13 cellular contexts compared by ENCODE assay signal in the genomic region with DNA sequence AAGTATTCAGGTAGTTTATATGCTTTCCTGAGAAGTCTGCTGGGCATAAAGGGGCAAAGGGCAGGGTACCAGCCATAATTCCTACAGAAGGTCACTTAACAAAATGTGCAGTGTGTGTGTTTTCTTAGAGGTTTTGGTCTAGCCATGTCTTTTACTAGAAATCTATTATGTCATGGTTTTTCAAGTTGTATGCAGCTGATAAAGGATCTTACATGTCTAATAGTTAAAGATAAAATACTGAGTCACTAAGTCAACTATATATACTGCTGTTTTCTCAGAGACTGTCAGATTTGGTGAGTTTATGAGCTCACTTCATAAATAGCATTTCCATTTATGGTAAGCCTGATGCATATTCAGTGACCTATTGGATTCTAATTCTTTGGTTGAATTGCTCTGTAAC. TPM values are rescaled to one million over a fixed set of nuclear protein-coding genes. Genes with fewer than 3 reads are reported as not detected.
DNase-seq lines count a peak whose midpoint lies in the region; ATAC-seq, FAIRE-seq and TF ChIP-seq lines count a peak whose summit lies in the region.
"Had no signal": no experiment of that assay in that cellular context is flagged by ENCODE, and none has a peak within 500 bp of the region (broad histone marks: within the 10 kb centered on the region; RNA-seq: fewer than 3 reads in every experiment).

No MANE protein-coding gene starts in this region.

- no peak overlapping the region for H3K9ac ChIP-seq in kidney (ENCODE audit: low read length in 2 of 2)

- H3K4me2 ChIP-seq in OCI-LY7 (ENCODE audit: low read length) = no peak overlapping the region

- H3K36me3 Mint-ChIP-seq in stimulated activated naive CD8-positive, alpha-beta T cell treated with anti-CD3 and anti-CD28 coated beads, Interleukin-15, Interleukin-2, amounts not matched to agents 100 ng/mL and 50 ng/mL, for 24 hours (ENCODE audit: low read depth) = peaks cover 95% of the 10 kb centered on the region
- peaks cover 83% of the 10 kb centered on the region for H3K36me3 Mint-ChIP-seq in activated CD4-positive, alpha-beta memory T cell treated with anti-CD3 and anti-CD28 coated beads for 36 hours

- H3K4me3 Mint-ChIP-seq in stimulated activated naive CD8-positive, alpha-beta T cell treated with anti-CD3 and anti-CD28 coated beads, Interleukin-15, Interleukin-2, amounts not matched to agents 100 ng/mL and 50 ng/mL, for 24 hours = no peak overlapping the region
- H3K4me3 Mint-ChIP-seq in stimulated activated naive CD8-positive, alpha-beta T cell treated with anti-CD3 and anti-CD28 coated beads, Interleukin-15, amount 100 ng/mL, for 72 hours = no peak overlapping the region
- H3K4me3 Mint-ChIP-seq in activated CD4-positive, alpha-beta memory T cell treated with anti-CD3 and anti-CD28 coated beads for 36 hours = no peak overlapping the region

- no TSS peak for BruUV-seq in OCI-LY7 (replicated peaks; lab: Mats Ljungman, UMichigan)

- no peak overlapping the region for H3K27ac ChIP-seq in kidney (ENCODE audit: low read depth in 2 of 2, low read length in 2 of 2)
- H3K27ac ChIP-seq in tibial artery = no peak overlapping the region
- no peak overlapping the region for H3K27ac ChIP-seq in OCI-LY7 (ENCODE audit: low read depth, low read length, poor library complexity, severe bottlenecking)

- CTCF ChIA-PET in activated CD4-positive, alpha-beta memory T cell treated with anti-CD3 and anti-CD28 coated beads for 36 hours (lab: Charles Lee) = interaction anchor here (0.9 to 9.6 kb wide), 5 partner anchors 10 to 84 kb away, joined by 3 to 123 read pairs (median 6); no protein-coding TSS in a partner anchor
- CTCF ChIA-PET in OCI-LY7 (lab: Charles Lee; ENCODE audit: unreplicated experiment) = no interaction called here

- H3K9me3 Mint-ChIP-seq in stimulated activated naive CD8-positive, alpha-beta T cell treated with anti-CD3 and anti-CD28 coated beads, Interleukin-15, Interleukin-2, amounts not matched to agents 100 ng/mL and 50 ng/mL, for 24 hours = no peaks in the 10 kb centered on the region
- H3K9me3 Mint-ChIP-seq in stimulated activated naive CD8-positive, alpha-beta T cell treated with anti-CD3 and anti-CD28 coated beads, Interleukin-15, amount 100 ng/mL, for 72 hours = no peaks in the 10 kb centered on the region
- H3K9me3 Mint-ChIP-seq in activated CD4-positive, alpha-beta memory T cell treated with anti-CD3 and anti-CD28 coated beads for 36 hours = no peaks in the 10 kb centered on the region

- no peak for FAIRE-seq in kidney (lab: Jason Lieb, UNC)

- ATAC-seq in stimulated activated naive CD8-positive, alpha-beta T cell treated with anti-CD3 and anti-CD28 coated beads, Interleukin-15, amount 100 ng/mL, for 72 hours = no peak

- H3K27ac Mint-ChIP-seq in stimulated activated naive CD8-positive, alpha-beta T cell treated with anti-CD3 and anti-CD28 coated beads, Interleukin-15, Interleukin-2, amounts not matched to agents 100 ng/mL and 50 ng/mL, for 24 hours = peak overlapping the region; percentile 29
- no peak overlapping the region for H3K27ac Mint-ChIP-seq in stimulated activated naive CD8-positive, alpha-beta T cell treated with anti-CD3 and anti-CD28 coated beads, Interleukin-15, amount 100 ng/mL, for 72 hours
- H3K27ac Mint-ChIP-seq in activated CD4-positive, alpha-beta memory T cell treated with anti-CD3 and anti-CD28 coated beads for 36 hours = peak overlapping the region; percentile 24

- H3K79me2 ChIP-seq in OCI-LY7 (ENCODE audit: insufficient read depth, low read depth, low read length) = peaks cover 17% of the 10 kb centered on the region

- H3K4me1 Mint-ChIP-seq in stimulated activated naive CD8-positive, alpha-beta T cell treated with anti-CD3 and anti-CD28 coated beads, Interleukin-15, Interleukin-2, amounts not matched to agents 100 ng/mL and 50 ng/mL, for 24 hours (ENCODE audit: low read depth) = peaks cover 57% of the 10 kb centered on the region
- peaks cover 48% of the 10 kb centered on the region for H3K4me1 Mint-ChIP-seq in stimulated activated naive CD8-positive, alpha-beta T cell treated with anti-CD3 and anti-CD28 coated beads, Interleukin-15, amount 100 ng/mL, for 72 hours
- peaks cover 64% of the 10 kb centered on the region for H3K4me1 Mint-ChIP-seq in activated CD4-positive, alpha-beta memory T cell treated with anti-CD3 and anti-CD28 coated beads for 36 hours (ENCODE audit: low read depth)

- H4K20me1 ChIP-seq in OCI-LY7 (ENCODE audit: insufficient read depth, low read length) = peaks cover 5% of the 10 kb centered on the region; the same call in 1 of the 2 replicates

- no peaks in the 10 kb centered on the region for H3K27me3 Mint-ChIP-seq in stimulated activated naive CD8-positive, alpha-beta T cell treated with anti-CD3 and anti-CD28 coated beads, Interleukin-15, Interleukin-2, amounts not matched to agents 100 ng/mL and 50 ng/mL, for 24 hours
- no peaks in the 10 kb centered on the region for H3K27me3 Mint-ChIP-seq in stimulated activated naive CD8-positive, alpha-beta T cell treated with anti-CD3 and anti-CD28 coated beads, Interleukin-15, amount 100 ng/mL, for 72 hours
- no peaks in the 10 kb centered on the region for H3K27me3 Mint-ChIP-seq in activated CD4-positive, alpha-beta memory T cell treated with anti-CD3 and anti-CD28 coated beads for 36 hours

- H3K36me3 ChIP-seq in kidney (ENCODE audit: control insufficient read depth in 1 of 2, insufficient read depth in 2 of 2, low read length in 2 of 2) (peaks cover 31 to 51% of the 10 kb centered on the region in 2 donors), tibial artery (peaks cover 63 to 81% (median 69%) of the 10 kb centered on the region in 3 donors), OCI-LY7 (ENCODE audit: insufficient read depth, low read length) (peaks cover 99% of the 10 kb centered on the region)

- intact Hi-C loops in activated CD4-positive, alpha-beta memory T cell treated with anti-CD3 and anti-CD28 coated beads for 36 hours (cut with micrococcal nuclease) = no loop called here
- intact Hi-C loops in kidney (cut with DNase I) = no loop called here
- intact Hi-C loops in tibial artery (cut with DNase I; ENCODE audit: low total_unique reads) = no loop called here
- intact Hi-C loops in OCI-LY7 (cut with micrococcal nuclease; ENCODE audit: unreplicated experiment) = no loop called here

- H3K4me3 ChIP-seq in foreskin fibroblast (ENCODE audit: low read depth in 1 of 2, low read length in 2 of 2) (no peak overlapping the region), kidney (ENCODE audit: low read length in 2 of 2) (no peak overlapping the region), tibial artery (no peak overlapping the region), OCI-LY7 (ENCODE audit: low read depth, low read length, poor library complexity, severe bottlenecking) (no peak overlapping the region)

- no peak for DNase-seq in stimulated activated naive CD8-positive, alpha-beta T cell treated with anti-CD3 and anti-CD28 coated beads, Interleukin-15, amount 100 ng/mL, for 72 hours
- DNase-seq in activated CD4-positive, alpha-beta memory T cell treated with anti-CD3 and anti-CD28 coated beads for 36 hours = no peak
- peak; percentile 16 to 54 for DNase-seq in foreskin fibroblast
- DNase-seq in kidney = no peak
- DNase-seq in tibial artery = no peak
- DNase-seq in HPDE6-E6E7 (ENCODE audit: extremely low spot score) = no peak
- DNase-seq in OCI-LY7 (ENCODE audit: low spot score) = no peak
- DNase-seq: C1 segment of cervical spinal cord; central memory CD4-positive, alpha-beta T cell; KG1; NCI-H187; stimulated activated CD4-positive, alpha-beta T cell treated with anti-CD3 and anti-CD28 coated beads, Interleukin-4, amount 100 ng/mL, for 4 hours had no signal

- no peaks in the 10 kb centered on the region for H3K9me2 ChIP-seq in OCI-LY7 (ENCODE audit: insufficient read depth, low read length)

- no peaks in the 10 kb centered on the region for H3K27me3 ChIP-seq in tibial artery

- POLR2A ChIA-PET in activated CD4-positive, alpha-beta memory T cell treated with anti-CD3 and anti-CD28 coated beads for 36 hours (lab: Charles Lee) = interaction anchor here (0.6 to 1.8 kb wide), 2 partner anchors 11 to 51 kb away, joined by 3 to 4 read pairs; no protein-coding TSS in a partner anchor
- POLR2A ChIA-PET in OCI-LY7 (lab: Charles Lee) = interaction anchor here (0.6 to 2.1 kb wide), 7 partner anchors 8 to 438 kb away, joined by 3 to 12 read pairs (median 5); a partner anchor contains a TSS

- TF ChIP-seq CTCF in foreskin fibroblast (IDR thresholded peaks at IDR 0.05; ENCODE audit: low read depth, low read length) (no peak), kidney (IDR thresholded peaks at IDR 0.05; ENCODE audit: borderline replicate concordance, extremely low read depth, insufficient read depth) (no peak), tibial artery (IDR thresholded peaks at IDR 0.05) (no peak), OCI-LY7 (conservative IDR thresholded peaks at IDR 0.05; ENCODE audit: low read length) (no peak)

- no peaks in the 10 kb centered on the region for H3K9me3 ChIP-seq in kidney (ENCODE audit: control insufficient read depth in 1 of 2, low read length in 2 of 2)
- no peaks in the 10 kb centered on the region for H3K9me3 ChIP-seq in tibial artery
- no peaks in the 10 kb centered on the region for H3K9me3 ChIP-seq in OCI-LY7 (ENCODE audit: low read length)

- H3K4me1 ChIP-seq in kidney (ENCODE audit: control insufficient read depth in 1 of 2, insufficient read depth in 1 of 2, low read depth in 1 of 2, low read length in 2 of 2) = no peaks in the 10 kb centered on the region
- peaks cover 0 to 34% (median 18%) of the 10 kb centered on the region in 4 donors for H3K4me1 ChIP-seq in tibial artery
- H3K4me1 ChIP-seq in OCI-LY7 (ENCODE audit: insufficient read depth, low read length, poor library complexity, severe bottlenecking) = peaks cover 14% of the 10 kb centered on the region

- H2AFZ ChIP-seq in OCI-LY7 (ENCODE audit: low read length) = no peak overlapping the region

RNA-seq across cellular contexts. Expression of a gene that starts 7.7 kb away (rescaled TPM):
- total RNA-seq in activated CD4-positive, alpha-beta memory T cell treated with anti-CD3 and anti-CD28 coated beads for 36 hours = 100 to 1,000 TPM; 117 to 129 TPM
- total RNA-seq in kidney = 36.2 TPM
- polyA plus RNA-seq in kidney (ENCODE audit: insufficient read depth, low read depth, low replicate concordance) = 6.6 TPM
- 27.2 and 33.9 TPM in 2 replicates for total RNA-seq in OCI-LY7 (2014; rRNA removed; shearing (Covaris generic))
- 60.5 and 61.6 TPM in 2 replicates for total RNA-seq in OCI-LY7 (2022)

RNA-seq across cellular contexts. Expression of a gene that starts 11.1 kb away (rescaled TPM):
- total RNA-seq in activated CD4-positive, alpha-beta memory T cell treated with anti-CD3 and anti-CD28 coated beads for 36 hours = under 1 TPM; 0.29 to 0.70 TPM
- total RNA-seq in kidney (36.7 TPM), OCI-LY7 (2022) (0.46 and 0.48 TPM in 2 replicates)
- polyA plus RNA-seq in kidney (ENCODE audit: insufficient read depth, low read depth, low replicate concordance) = 108 TPM
- not detected in 2 replicates for total RNA-seq in OCI-LY7 (2014; rRNA removed; shearing (Covaris generic))

RNA-seq across cellular contexts. Expression of a gene that starts 20.0 kb away (rescaled TPM):
- under 1 TPM in 1 of 2 experiments, not detected in 1; 0.17 TPM for total RNA-seq in activated CD4-positive, alpha-beta memory T cell treated with anti-CD3 and anti-CD28 coated beads for 36 hours
- total RNA-seq in kidney (0.35 TPM), OCI-LY7 (2022) (not detected in 2 replicates)
- polyA plus RNA-seq in kidney (ENCODE audit: insufficient read depth, low read depth, low replicate concordance) = not detected
- total RNA-seq in OCI-LY7 (2014; rRNA removed; shearing (Covaris generic)) = not detected in 2 replicates

RNA-seq across cellular contexts. Expression of a gene that starts 32.6 kb away (rescaled TPM):
- total RNA-seq in activated CD4-positive, alpha-beta memory T cell treated with anti-CD3 and anti-CD28 coated beads for 36 hours = 100 to 1,000 TPM; 218 to 224 TPM
- 176 TPM for total RNA-seq in kidney
- 469 TPM for polyA plus RNA-seq in kidney (ENCODE audit: insufficient read depth, low read depth, low replicate concordance)
- 37.8 and 39.4 TPM in 2 replicates for total RNA-seq in OCI-LY7 (2014; rRNA removed; shearing (Covaris generic))
- total RNA-seq in OCI-LY7 (2022) = 41.6 and 44.5 TPM in 2 replicates

Comparison
In these comparisons a context has a peak if more than half of its experiments do, and no peak if none do; other contexts are left out.
1. H3K27ac Mint-ChIP-seq: peak in stimulated activated naive CD8-positive, alpha-beta T cell treated with anti-CD3 and anti-CD28 coated beads, Interleukin-15, Interleukin-2, amounts not matched to agents 100 ng/mL and 50 ng/mL, for 24 hours (single experiment) and activated CD4-positive, alpha-beta memory T cell treated with anti-CD3 and anti-CD28 coated beads for 36 hours (single experiment); none in stimulated activated naive CD8-positive, alpha-beta T cell treated with anti-CD3 and anti-CD28 coated beads, Interleukin-15, amount 100 ng/mL, for 72 hours (0 of 2).
2. DNase-seq: peak in foreskin fibroblast (2 of 2); none in stimulated activated naive CD8-positive, alpha-beta T cell treated with anti-CD3 and anti-CD28 coated beads, Interleukin-15, amount 100 ng/mL, for 72 hours (0 of 2), activated CD4-positive, alpha-beta memory T cell treated with anti-CD3 and anti-CD28 coated beads for 36 hours (single experiment), kidney (single experiment), tibial artery (0 of 2), HPDE6-E6E7 (single experiment) and OCI-LY7 (single experiment).
3. RNA of a gene that starts 11.1 kb away (total RNA-seq): 36.7 TPM in kidney (single experiment); 0.29 to 0.70 TPM in activated CD4-positive, alpha-beta memory T cell treated with anti-CD3 and anti-CD28 coated beads for 36 hours and 0.46 to 0.48 TPM in OCI-LY7; every median in the first group is over 10 times any median in the second.